20 cellular contexts compared by ENCODE assay signal in the genomic region with DNA sequence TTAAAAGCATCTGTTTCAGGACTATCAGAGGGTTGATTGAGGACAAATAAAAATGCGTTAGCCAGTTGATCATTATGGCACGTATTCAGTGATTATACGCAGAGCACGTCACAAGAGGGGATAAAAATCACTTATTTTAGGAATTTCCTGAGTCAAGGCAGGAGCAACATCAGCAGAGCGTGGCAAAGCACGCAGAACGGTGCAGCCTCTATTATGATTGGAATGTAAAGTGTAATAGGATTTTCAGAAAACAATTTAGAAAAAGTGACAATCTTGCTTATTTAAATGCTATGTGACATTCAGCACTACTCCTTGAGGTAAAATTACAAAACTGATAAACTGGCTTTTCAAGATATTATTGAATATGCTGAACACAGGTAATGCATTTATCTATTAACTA.
DNase-seq lines count a peak whose midpoint lies in the region; FAIRE-seq and TF ChIP-seq lines count a peak whose summit lies in the region.
"Had no signal": no experiment of that assay in that cellular context is flagged by ENCODE, and none has a peak within 500 bp of the region (broad histone marks: within the 10 kb centered on the region; RNA-seq: fewer than 3 reads in every experiment).

No MANE protein-coding gene starts in this region.

- FAIRE-seq in HTR-8/SVneo (lab: Jason Lieb, UNC), result peak; percentile 46
- FAIRE-seq in islet of Langerhans (lab: Jason Lieb, UNC), result peak; percentile 53
- FAIRE-seq: D721Med, GM12892, GM18507, H1, HepG2 had no signal

- H3K79me1 ChIP-seq in trophoblast cell (ENCODE audit: low read length), result no peaks in the 10 kb centered on the region

- H3K27me3 Mint-ChIP-seq in CD14-positive monocyte (ENCODE audit: low read depth in 3 of 3), result peaks cover 4 to 5% (median 5%) of the 10 kb centered on the region in 3 donors
- H3K27me3 Mint-ChIP-seq: CD8-positive, alpha-beta memory T cell had no signal

- intact Hi-C loops in CD14-positive monocyte (cut with micrococcal nuclease), result no loop called here

- H3K36me3 Mint-ChIP-seq in CD14-positive monocyte, result no peaks in the 10 kb centered on the region
- H3K36me3 Mint-ChIP-seq: CD4-positive, CD25-positive, alpha-beta regulatory T cell; CD8-positive, alpha-beta memory T cell; IgD-negative memory B cell had no signal

- no peak overlapping the region for H2BK5ac ChIP-seq in trophoblast cell (ENCODE audit: low read depth, low read length, poor library complexity)

- H3K27me3 ChIP-seq in trophoblast cell (ENCODE audit: insufficient read depth, low read length), result no peaks in the 10 kb centered on the region
- H3K27me3 ChIP-seq: BLaER1 treated with 17β-estradiol and CSF1 and Interleukin-3, amounts not matched to agents 10 nM and 100 nM had no signal

- no peak overlapping the region for H2AK5ac ChIP-seq in trophoblast cell (ENCODE audit: low read length)

- no peak overlapping the region for H2AFZ ChIP-seq in trophoblast cell (ENCODE audit: insufficient read depth, low read length, poor library complexity)

- no peak overlapping the region for H3K23ac ChIP-seq in trophoblast cell (ENCODE audit: low read length)

- H3K4me1 Mint-ChIP-seq in CD14-positive monocyte, result no peaks in the 10 kb centered on the region
- H3K4me1 Mint-ChIP-seq: B cell had no signal

- H3K9me3 ChIP-seq in SK-N-MC (ENCODE audit: low read depth, low read length) (no peaks in the 10 kb centered on the region), trophoblast cell (ENCODE audit: insufficient read depth, low read depth, low read length) (no peaks in the 10 kb centered on the region)

- H3K4me1 ChIP-seq in trophoblast cell (ENCODE audit: control insufficient read depth in 1 of 2, insufficient read depth in 2 of 2, low read length in 2 of 2), result peaks cover 0 to 3% of the 10 kb centered on the region in 2 experiments

- H3K79me2 ChIP-seq in trophoblast cell (ENCODE audit: control insufficient read depth, insufficient read depth, low read length, poor library complexity), result no peaks in the 10 kb centered on the region

- TF ChIP-seq CTCF in CD14-positive monocyte (IDR thresholded peaks at IDR 0.05), result no peak

- H3K4ac ChIP-seq in trophoblast cell (ENCODE audit: low read depth, low read length), result no peak overlapping the region

- H3K9ac ChIP-seq in SK-N-MC (ENCODE audit: insufficient read length) (peak overlapping the region; percentile 5), trophoblast cell (ENCODE audit: low read length) (no peak overlapping the region)
- H3K9ac ChIP-seq: BLaER1 treated with 17β-estradiol and CSF1 and Interleukin-3, amounts not matched to agents 10 nM and 100 nM had no signal

- H3K4me2 ChIP-seq in trophoblast cell (ENCODE audit: low read length), result no peak overlapping the region
- H3K4me2 ChIP-seq: BLaER1 treated with 17β-estradiol and CSF1 and Interleukin-3, amounts not matched to agents 10 nM and 100 nM had no signal

- no peak overlapping the region for H3K18ac ChIP-seq in trophoblast cell (ENCODE audit: low read length)

- no peak overlapping the region for H3K4me3 Mint-ChIP-seq in CD14-positive monocyte
- H3K4me3 Mint-ChIP-seq: B cell; CD4-positive, CD25-positive, alpha-beta regulatory T cell; CD8-positive, alpha-beta memory T cell; H9; IgD-negative memory B cell had no signal

- no peak for DNase-seq in HTR-8/SVneo (ENCODE audit: insufficient read length, low spot score)
- no peak for DNase-seq in SK-N-MC (ENCODE audit: low read depth, low spot score)
- DNase-seq in trophoblast cell, result peak; percentile 49 to 88
- no peak for DNase-seq in CD14-positive monocyte (ENCODE audit: low spot score)
- no peak for DNase-seq in NCI-H2029 treated with DMSO at 0.1 percent for 48 hours (lab: John Stamatoyannopoulos, UW)
- no peak for DNase-seq in activated CD4-positive, alpha-beta T cell treated with anti-CD3 and anti-CD28 coated beads for 1 hour
- no peak for DNase-seq in NCI-H446 (lab: John Stamatoyannopoulos, UW)
- DNase-seq: CD4-positive, CD25-positive, alpha-beta regulatory T cell; CD8-positive, alpha-beta memory T cell; COR-L47; H9 had no signal

- H3K36me3 ChIP-seq in SK-N-MC (ENCODE audit: insufficient read depth, low read length), result no peaks in the 10 kb centered on the region
- no peaks in the 10 kb centered on the region for H3K36me3 ChIP-seq in trophoblast cell (ENCODE audit: control insufficient read depth in 1 of 2, insufficient read depth in 2 of 2, low read length in 2 of 2)
- H3K36me3 ChIP-seq: BLaER1 treated with 17β-estradiol and CSF1 and Interleukin-3, amounts not matched to agents 10 nM and 100 nM had no signal

- H3K14ac ChIP-seq in trophoblast cell (ENCODE audit: low read length), result no peak overlapping the region

- no peak overlapping the region for H4K12ac ChIP-seq in trophoblast cell (ENCODE audit: low read depth, low read length)

- H3K27ac ChIP-seq in SK-N-MC, result peak overlapping the region; percentile 66
- no peak overlapping the region for H3K27ac ChIP-seq in trophoblast cell (ENCODE audit: low read depth, low read length)
- H3K27ac ChIP-seq: BLaER1 treated with 17β-estradiol and CSF1 and Interleukin-3, amounts not matched to agents 10 nM and 100 nM had no signal

- H4K8ac ChIP-seq in trophoblast cell (ENCODE audit: low read depth, low read length), result no peak overlapping the region

- no peak overlapping the region for H2BK12ac ChIP-seq in trophoblast cell (ENCODE audit: low read length)

- H3K9me3 Mint-ChIP-seq in CD14-positive monocyte, result no peaks in the 10 kb centered on the region
- H3K9me3 Mint-ChIP-seq: H9, IgD-negative memory B cell had no signal

- H2BK120ac ChIP-seq in trophoblast cell (ENCODE audit: insufficient read depth, low read length, poor library complexity), result no peak overlapping the region

- H3K27ac Mint-ChIP-seq in CD14-positive monocyte, result no peak overlapping the region
- H3K27ac Mint-ChIP-seq: B cell; CD4-positive, CD25-positive, alpha-beta regulatory T cell; CD8-positive, alpha-beta memory T cell; IgD-negative memory B cell had no signal

- H3K4me3 ChIP-seq in SK-N-MC, result peak overlapping the region; percentile 10; the same call in 1 of the 2 replicates
- no peak overlapping the region for H3K4me3 ChIP-seq in trophoblast cell (ENCODE audit: low read depth, low read length)
- H3K4me3 ChIP-seq: BLaER1 treated with 17β-estradiol and CSF1 and Interleukin-3, amounts not matched to agents 10 nM and 100 nM had no signal

- no peak overlapping the region for H4K91ac ChIP-seq in trophoblast cell (ENCODE audit: low read depth, low read length)

- no CpG with 5 or more reads among the region's 7 CpGs for WGBS in trophoblast cell (ENCODE audit: extremely low coverage, insufficient coverage, insufficient read length)

Comparison
In these comparisons a context has a peak if more than half of its experiments do, and no peak if none do; other contexts are left out.
1. DNase-seq: peak in trophoblast cell (2 of 2); none in HTR-8/SVneo (single experiment), SK-N-MC (single experiment), CD14-positive monocyte (single experiment), NCI-H2029 treated with DMSO at 0.1 percent for 48 hours (single experiment), activated CD4-positive, alpha-beta T cell treated with anti-CD3 and anti-CD28 coated beads for 1 hour (single experiment) and NCI-H446 (0 of 2).